1 cellular context compared by ENCODE assay signal in the genomic region with DNA sequence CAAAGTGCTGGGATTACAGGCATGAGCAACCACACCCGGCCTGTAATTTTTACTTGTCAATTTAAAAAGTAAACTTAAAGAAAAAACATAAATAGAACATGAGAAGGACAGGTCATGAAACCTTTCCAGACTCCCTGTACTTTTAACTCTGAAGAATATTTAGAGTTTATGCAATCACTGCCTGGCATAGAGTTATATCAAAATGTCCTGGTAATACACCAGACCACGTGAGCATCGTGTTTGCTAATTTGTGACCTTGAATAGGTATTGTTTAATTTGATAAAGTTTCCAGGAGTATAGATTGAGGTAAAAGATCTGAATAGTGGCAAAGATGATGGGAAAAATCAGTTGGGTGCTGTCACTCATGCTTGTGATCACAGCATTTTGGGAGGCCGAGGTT.
A peak's percentile ranks its signal among the peaks of the same experiment; 100 is the strongest.
TF ChIP-seq lines count a peak whose summit lies in the region.

No MANE protein-coding gene starts in this region.

TF ChIP-seq in liver, 16 proteins besides CTCF, POLR2A, EP300 and RAD21 (continued from another document):
- TF ChIP-seq, protein P1, sequence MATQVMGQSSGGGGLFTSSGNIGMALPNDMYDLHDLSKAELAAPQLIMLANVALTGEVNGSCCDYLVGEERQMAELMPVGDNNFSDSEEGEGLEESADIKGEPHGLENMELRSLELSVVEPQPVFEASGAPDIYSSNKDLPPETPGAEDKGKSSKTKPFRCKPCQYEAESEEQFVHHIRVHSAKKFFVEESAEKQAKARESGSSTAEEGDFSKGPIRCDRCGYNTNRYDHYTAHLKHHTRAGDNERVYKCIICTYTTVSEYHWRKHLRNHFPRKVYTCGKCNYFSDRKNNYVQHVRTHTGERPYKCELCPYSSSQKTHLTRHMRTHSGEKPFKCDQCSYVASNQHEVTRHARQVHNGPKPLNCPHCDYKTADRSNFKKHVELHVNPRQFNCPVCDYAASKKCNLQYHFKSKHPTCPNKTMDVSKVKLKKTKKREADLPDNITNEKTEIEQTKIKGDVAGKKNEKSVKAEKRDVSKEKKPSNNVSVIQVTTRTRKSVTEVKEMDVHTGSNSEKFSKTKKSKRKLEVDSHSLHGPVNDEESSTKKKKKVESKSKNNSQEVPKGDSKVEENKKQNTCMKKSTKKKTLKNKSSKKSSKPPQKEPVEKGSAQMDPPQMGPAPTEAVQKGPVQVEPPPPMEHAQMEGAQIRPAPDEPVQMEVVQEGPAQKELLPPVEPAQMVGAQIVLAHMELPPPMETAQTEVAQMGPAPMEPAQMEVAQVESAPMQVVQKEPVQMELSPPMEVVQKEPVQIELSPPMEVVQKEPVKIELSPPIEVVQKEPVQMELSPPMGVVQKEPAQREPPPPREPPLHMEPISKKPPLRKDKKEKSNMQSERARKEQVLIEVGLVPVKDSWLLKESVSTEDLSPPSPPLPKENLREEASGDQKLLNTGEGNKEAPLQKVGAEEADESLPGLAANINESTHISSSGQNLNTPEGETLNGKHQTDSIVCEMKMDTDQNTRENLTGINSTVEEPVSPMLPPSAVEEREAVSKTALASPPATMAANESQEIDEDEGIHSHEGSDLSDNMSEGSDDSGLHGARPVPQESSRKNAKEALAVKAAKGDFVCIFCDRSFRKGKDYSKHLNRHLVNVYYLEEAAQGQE (IDR thresholded peaks at IDR 0.05): no peak
- TF ChIP-seq SP1 (IDR thresholded peaks at IDR 0.05): peak; percentile 43
- no peak for TF ChIP-seq NR2F2 (IDR thresholded peaks at IDR 0.05)
- no peak for TF ChIP-seq MAX (IDR thresholded peaks at IDR 0.05)
- no peak for TF ChIP-seq EGR1 (IDR thresholded peaks at IDR 0.05; ENCODE audit: low read depth in 2 of 2)
- peak; percentile 58 to 79 for TF ChIP-seq RXRA (IDR thresholded peaks at IDR 0.05)
- no peak for TF ChIP-seq FOXA2 (IDR thresholded peaks at IDR 0.05)
- TF ChIP-seq HNF4A (conservative IDR thresholded peaks at IDR 0.05): peak; percentile 37 to 75
- TF ChIP-seq HNF4G (IDR thresholded peaks at IDR 0.05): no peak
- TF ChIP-seq, protein P2, sequence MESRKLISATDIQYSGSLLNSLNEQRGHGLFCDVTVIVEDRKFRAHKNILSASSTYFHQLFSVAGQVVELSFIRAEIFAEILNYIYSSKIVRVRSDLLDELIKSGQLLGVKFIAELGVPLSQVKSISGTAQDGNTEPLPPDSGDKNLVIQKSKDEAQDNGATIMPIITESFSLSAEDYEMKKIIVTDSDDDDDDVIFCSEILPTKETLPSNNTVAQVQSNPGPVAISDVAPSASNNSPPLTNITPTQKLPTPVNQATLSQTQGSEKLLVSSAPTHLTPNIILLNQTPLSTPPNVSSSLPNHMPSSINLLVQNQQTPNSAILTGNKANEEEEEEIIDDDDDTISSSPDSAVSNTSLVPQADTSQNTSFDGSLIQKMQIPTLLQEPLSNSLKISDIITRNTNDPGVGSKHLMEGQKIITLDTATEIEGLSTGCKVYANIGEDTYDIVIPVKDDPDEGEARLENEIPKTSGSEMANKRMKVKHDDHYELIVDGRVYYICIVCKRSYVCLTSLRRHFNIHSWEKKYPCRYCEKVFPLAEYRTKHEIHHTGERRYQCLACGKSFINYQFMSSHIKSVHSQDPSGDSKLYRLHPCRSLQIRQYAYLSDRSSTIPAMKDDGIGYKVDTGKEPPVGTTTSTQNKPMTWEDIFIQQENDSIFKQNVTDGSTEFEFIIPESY (IDR thresholded peaks at IDR 0.05): peak; percentile 34
